8 cellular contexts compared by ENCODE assay signal in genomic region chr3:23945653-23945902, GRCh38. TPM values are rescaled to one million over a fixed set of nuclear protein-coding genes. Genes with fewer than 3 reads are reported as not detected.
DNase-seq lines count a peak whose midpoint lies in the region; ATAC-seq and TF ChIP-seq lines count a peak whose summit lies in the region.

No MANE protein-coding gene starts in this region.

- DNase-seq in BE2C (no peak), neural progenitor cell (ENCODE audit: low spot score) (no peak), left colon (no peak), AML-193 (lab: John Stamatoyannopoulos, UW) (no peak)
- DNase-seq in effector memory CD8-positive, alpha-beta T cell: no peak

- no peaks in the 10 kb centered on the region for H3K9me3 Mint-ChIP-seq in effector memory CD8-positive, alpha-beta T cell
- H3K9me3 Mint-ChIP-seq in neural progenitor cell: peaks cover 1% of the 10 kb centered on the region

- H3K27me3 Mint-ChIP-seq in effector memory CD8-positive, alpha-beta T cell: no peaks in the 10 kb centered on the region
- peaks cover 12% of the 10 kb centered on the region for H3K27me3 Mint-ChIP-seq in neural progenitor cell (ENCODE audit: insufficient read depth, low read depth)

- H4K20me1 ChIP-seq in Loucy (ENCODE audit: insufficient read depth, low read length, poor library complexity, severe bottlenecking) (peaks cover 4% of the 10 kb centered on the region), neural progenitor cell (ENCODE audit: low read depth) (peaks cover 6% of the 10 kb centered on the region)

- no peak overlapping the region for H3K4me2 ChIP-seq in Loucy (ENCODE audit: low read depth, low read length, poor library complexity, severe bottlenecking)
- peak overlapping the region; percentile 72 for H3K4me2 ChIP-seq in neural progenitor cell

- no peaks in the 10 kb centered on the region for H3K9me2 ChIP-seq in Loucy (replicated peaks; ENCODE audit: low read depth, low read length)

- no peaks in the 10 kb centered on the region for H3K4me1 ChIP-seq in BE2C
- peaks cover 34% of the 10 kb centered on the region for H3K4me1 ChIP-seq in Loucy (ENCODE audit: insufficient read depth, low read length, poor library complexity, severe bottlenecking)
- H3K4me1 ChIP-seq in neural progenitor cell: peaks cover 22% of the 10 kb centered on the region

- H3F3A ChIP-seq in Loucy (ENCODE audit: low read depth): no peaks in the 10 kb centered on the region
- peaks cover 34% of the 10 kb centered on the region for H3F3A ChIP-seq in neural progenitor cell (ENCODE audit: low read depth)

- TF ChIP-seq CTCF in BE2C (IDR thresholded peaks at IDR 0.05; ENCODE audit: low read depth, low read length) (no peak), Loucy (conservative IDR thresholded peaks at IDR 0.05; ENCODE audit: low read length) (no peak), neural progenitor cell (IDR thresholded peaks at IDR 0.05) (no peak)

- no peak for ATAC-seq in effector memory CD8-positive, alpha-beta T cell (replicated peaks)
- ATAC-seq in HG03469 (IDR thresholded peaks at IDR 0.05; ENCODE audit: unreplicated experiment): no peak
- no peak for ATAC-seq in left colon
- ATAC-seq in GM19351 (IDR thresholded peaks at IDR 0.05; ENCODE audit: unreplicated experiment): no peak

- H2AFZ ChIP-seq in Loucy (ENCODE audit: low read length): no peak overlapping the region; the same call in 1 of the 2 replicates
- H2AFZ ChIP-seq in neural progenitor cell (replicated peaks): no peak overlapping the region

- H3K27ac Mint-ChIP-seq in effector memory CD8-positive, alpha-beta T cell: peak overlapping the region; percentile 88 to 94
- no peak overlapping the region for H3K27ac Mint-ChIP-seq in neural progenitor cell

- peak overlapping the region; percentile 70 to 85 for H3K4me3 Mint-ChIP-seq in effector memory CD8-positive, alpha-beta T cell
- peak overlapping the region; percentile 69 for H3K4me3 Mint-ChIP-seq in neural progenitor cell

- H3K9me3 ChIP-seq in BE2C (no peaks in the 10 kb centered on the region), Loucy (ENCODE audit: insufficient read depth, low read depth, low read length) (no peaks in the 10 kb centered on the region), neural progenitor cell (ENCODE audit: low read depth) (no peaks in the 10 kb centered on the region)

- peaks cover 29 to 32% of the 10 kb centered on the region in 2 donors for H3K4me1 Mint-ChIP-seq in effector memory CD8-positive, alpha-beta T cell (ENCODE audit: low read depth in 2 of 2)
- peaks cover 24% of the 10 kb centered on the region for H3K4me1 Mint-ChIP-seq in neural progenitor cell

- intact Hi-C loops in left colon (cut with DNase I, micrococcal nuclease): no loop called here

- no peak overlapping the region for H3K9ac ChIP-seq in Loucy (ENCODE audit: low read depth, low read length, poor library complexity, severe bottlenecking)
- H3K9ac ChIP-seq in neural progenitor cell: peak overlapping the region; percentile 90

- H3K27ac ChIP-seq in neural progenitor cell: peak overlapping the region; percentile 100

- H3K36me3 ChIP-seq in BE2C: no peaks in the 10 kb centered on the region
- no peaks in the 10 kb centered on the region for H3K36me3 ChIP-seq in Loucy (ENCODE audit: insufficient read depth, low read length)
- H3K36me3 ChIP-seq in neural progenitor cell: no peaks in the 10 kb centered on the region

- H3K4me3 ChIP-seq in BE2C (ENCODE audit: low read depth, low read length): peak overlapping the region; percentile 19; the same call in 1 of the 2 replicates
- peak overlapping the region; percentile 91 for H3K4me3 ChIP-seq in Loucy (ENCODE audit: low read length, poor library complexity, severe bottlenecking)
- peak overlapping the region; percentile 77 for H3K4me3 ChIP-seq in neural progenitor cell

- H3K27me3 ChIP-seq in BE2C: no peaks in the 10 kb centered on the region
- H3K27me3 ChIP-seq in Loucy (ENCODE audit: insufficient read depth, low read length, poor library complexity, severe bottlenecking): no peaks in the 10 kb centered on the region
- no peaks in the 10 kb centered on the region for H3K27me3 ChIP-seq in neural progenitor cell

- H3K79me2 ChIP-seq in Loucy (ENCODE audit: insufficient read depth, low read length) (peaks cover 21% of the 10 kb centered on the region), neural progenitor cell (ENCODE audit: low read depth) (peaks cover 44% of the 10 kb centered on the region)

- H3K36me3 Mint-ChIP-seq in effector memory CD8-positive, alpha-beta T cell (ENCODE audit: insufficient read depth): peaks cover 66% of the 10 kb centered on the region
- H3K36me3 Mint-ChIP-seq in neural progenitor cell: peaks cover 5% of the 10 kb centered on the region

RNA-seq across cellular contexts. Expression of gene NR1D2, which starts 0.5 kb away (rescaled TPM):
- polyA plus RNA-seq in BE2C (2012; ENCODE audit: insufficient read depth, insufficient read length, low read depth): 7.8 TPM
- 28.9 and 43.7 TPM in 2 replicates for total RNA-seq in neural progenitor cell (ENCODE audit: low replicate concordance)
- total RNA-seq in left colon: 10 to 100 TPM; 23.1 to 29.4 TPM

RNA-seq across cellular contexts. Expression of gene RPL15, which starts 28.6 kb away (rescaled TPM):
- polyA plus RNA-seq in BE2C (2012; ENCODE audit: insufficient read depth, insufficient read length, low read depth): 821 TPM
- 5,928 and 7,186 TPM in 2 replicates for total RNA-seq in neural progenitor cell (ENCODE audit: low replicate concordance)
- total RNA-seq in left colon: 1,000 to 10,000 TPM; 1,192 to 1,307 TPM

RNA-seq across cellular contexts. Expression of gene NKIRAS1, which starts 28.8 kb away (rescaled TPM):
- polyA plus RNA-seq in BE2C (2012; ENCODE audit: insufficient read depth, insufficient read length, low read depth): 5.8 TPM
- 17.3 and 30.9 TPM in 2 replicates for total RNA-seq in neural progenitor cell (ENCODE audit: low replicate concordance)
- 1 to 10 TPM; 3.4 to 5.4 TPM for total RNA-seq in left colon

Comparison
In these comparisons a context has a peak if more than half of its experiments do, and no peak if none do; other contexts are left out.
1. H3K4me3 ChIP-seq: peak in every context shown above with its lines; median percentile 91 in Loucy; 77 in neural progenitor cell; 19 in BE2C.